Comparison of ENCODE assay signal across 10 cellular contexts in the genomic region with DNA sequence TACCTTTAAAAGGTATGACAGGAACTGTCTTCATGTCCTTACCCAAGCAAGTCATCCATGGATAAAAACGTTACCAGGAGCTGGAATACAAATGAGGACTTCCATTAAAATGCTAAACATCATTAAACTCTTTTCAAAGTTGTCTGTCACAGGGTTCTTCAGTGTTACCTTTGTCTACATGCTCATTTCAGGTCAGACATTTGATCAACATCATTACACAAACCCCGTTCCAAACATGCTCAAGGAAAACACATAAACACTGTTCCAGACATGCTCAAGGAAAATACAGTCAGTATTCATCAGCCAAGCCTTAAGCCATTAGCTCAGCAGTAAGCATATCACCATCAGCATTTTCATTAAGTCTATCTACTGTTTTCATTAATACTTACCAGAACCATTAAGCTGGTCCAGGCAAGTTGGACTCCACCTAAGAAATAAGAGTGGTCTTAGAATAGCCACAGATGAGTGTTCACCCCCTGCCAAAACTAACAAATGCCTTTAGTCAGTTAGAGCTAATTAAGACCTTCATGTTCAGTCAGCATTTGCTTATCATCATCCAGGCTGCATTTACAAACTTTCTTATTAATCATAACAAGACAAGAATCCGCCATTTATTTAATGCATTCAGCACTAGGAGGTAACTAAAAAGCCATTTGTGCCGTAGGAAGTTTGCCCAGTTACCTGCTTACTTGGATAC. TPM values are rescaled to one million over a fixed set of nuclear protein-coding genes. Genes with fewer than 3 reads are reported as not detected.
DNase-seq lines count a peak whose midpoint lies in the region; TF ChIP-seq lines count a peak whose summit lies in the region.
"Had no signal": no experiment of that assay in that cellular context is flagged by ENCODE, and none has a peak within 500 bp of the region (broad histone marks: within the 10 kb centered on the region; RNA-seq: fewer than 3 reads in every experiment).

No MANE protein-coding gene starts in this region.

- H3K36me3 ChIP-seq in OCI-LY1 (ENCODE audit: insufficient read depth, low read length) = peaks cover 64% of the 10 kb centered on the region
- H3K36me3 ChIP-seq in ectodermal cell (ENCODE audit: control insufficient read depth, insufficient read depth, low read length) = peaks cover 32% of the 10 kb centered on the region
- peaks cover 53% of the 10 kb centered on the region for H3K36me3 ChIP-seq in neuron (ENCODE audit: insufficient read depth, low read length)

- no peaks in the 10 kb centered on the region for H3K9me2 ChIP-seq in OCI-LY1 (ENCODE audit: low read depth, low read length)

- H3K4me2 ChIP-seq in OCI-LY1 (ENCODE audit: low read length) = peak overlapping the region; percentile 89

- TF ChIP-seq CTCF in OCI-LY1 (IDR thresholded peaks at IDR 0.05; ENCODE audit: low read length) = no peak

- H3K4me3 ChIP-seq in GM08714 (ENCODE audit: low read length) (peak overlapping the region; percentile 83; the same call in 1 of the 2 replicates), OCI-LY1 (ENCODE audit: low read depth, low read length, poor library complexity, severe bottlenecking) (peak overlapping the region; percentile 90), ectodermal cell (ENCODE audit: insufficient read depth, low read depth, low read length) (peak overlapping the region; percentile 92), neuron (ENCODE audit: low read length) (peak overlapping the region; percentile 78)

- H3K27ac ChIP-seq in OCI-LY1 (ENCODE audit: low read depth, low read length, poor library complexity, severe bottlenecking) (peak overlapping the region; percentile 85), ectodermal cell (ENCODE audit: insufficient read depth, low read depth, low read length, poor library complexity, severe bottlenecking) (no peak overlapping the region)

- H3K27me3 ChIP-seq in OCI-LY1 (ENCODE audit: insufficient read depth, low read length) (no peaks in the 10 kb centered on the region), ectodermal cell (ENCODE audit: control insufficient read depth, insufficient read depth, low read length, poor library complexity, severe bottlenecking) (no peaks in the 10 kb centered on the region), neuron (ENCODE audit: insufficient read depth, low read length) (no peaks in the 10 kb centered on the region)

- peak overlapping the region; percentile 87 for H3K9ac ChIP-seq in OCI-LY1 (ENCODE audit: low read length)

- 52 to 53% methylated on average over 4 of the region's 4 CpGs for WGBS in ectodermal cell, 2 experiments

- H3K9me3 ChIP-seq in OCI-LY1 (ENCODE audit: low read length) = no peaks in the 10 kb centered on the region
- no peaks in the 10 kb centered on the region for H3K9me3 ChIP-seq in ectodermal cell (ENCODE audit: control insufficient read depth, low read length)
- no peaks in the 10 kb centered on the region for H3K9me3 ChIP-seq in neuron (ENCODE audit: low read length)

- no peak for DNase-seq in SHP77 treated with DMSO at 0.1 percent for 48 hours (lab: John Stamatoyannopoulos, UW)
- no peak for DNase-seq in stimulated activated CD4-positive, alpha-beta T cell treated with anti-CD3 and anti-CD28 coated beads, Interleukin-1b, Interleukin-23, amount 100 ng/mL, for 48 hours
- no peak for DNase-seq in NCI-H187 treated with DMSO at 0.1 percent for 48 hours (lab: John Stamatoyannopoulos, UW)
- DNase-seq in posterior cingulate gyrus = no peak
- DNase-seq: islet precursor cell, T1000 had no signal

- H3K79me2 ChIP-seq in OCI-LY1 (ENCODE audit: insufficient read depth, low read length) = peaks cover 21% of the 10 kb centered on the region

- H2AFZ ChIP-seq in OCI-LY1 (ENCODE audit: low read length) (no peak overlapping the region), neuron (ENCODE audit: low read depth, low read length) (no peak overlapping the region)

- no peaks in the 10 kb centered on the region for H4K20me1 ChIP-seq in OCI-LY1 (ENCODE audit: insufficient read depth, low read length)

- peaks cover 44% of the 10 kb centered on the region; the same call in 1 of the 2 replicates for H3F3A ChIP-seq in OCI-LY1 (ENCODE audit: insufficient read depth, low read length)

- peaks cover 58% of the 10 kb centered on the region for H3K4me1 ChIP-seq in OCI-LY1 (ENCODE audit: insufficient read depth, low read length, severe bottlenecking)
- peaks cover 12% of the 10 kb centered on the region for H3K4me1 ChIP-seq in ectodermal cell (ENCODE audit: control insufficient read depth, insufficient read depth, low read length)
- peaks cover 34% of the 10 kb centered on the region for H3K4me1 ChIP-seq in neuron (ENCODE audit: insufficient read depth, low read length)

- intact Hi-C loops in posterior cingulate gyrus (cut with DNase I) = loop anchor here (2.0 to 5.0 kb wide), 2 partner anchors 41 to 157 kb away; a partner anchor contains a TSS

RNA-seq across cellular contexts. Expression of a gene that starts 2.2 kb away (rescaled TPM):
- 586 TPM for polyA plus RNA-seq in ectodermal cell (2013, experiment 1 of 4)
- polyA plus RNA-seq in ectodermal cell (2013, experiment 2 of 4) = 627 TPM
- polyA plus RNA-seq in ectodermal cell (2013, experiment 3 of 4) = 622 TPM
- 679 TPM for polyA plus RNA-seq in ectodermal cell (2013, experiment 4 of 4)

RNA-seq across cellular contexts. Expression of a gene that starts 2.6 kb away (rescaled TPM):
- 7.9 TPM for polyA plus RNA-seq in ectodermal cell (2013, experiment 1 of 4)
- polyA plus RNA-seq in ectodermal cell (2013, experiment 2 of 4) = 9.0 TPM
- polyA plus RNA-seq in ectodermal cell (2013, experiment 3 of 4) = 4.8 TPM
- 5.8 TPM for polyA plus RNA-seq in ectodermal cell (2013, experiment 4 of 4)

RNA-seq across cellular contexts. Expression of a gene that starts 40.9 kb away (rescaled TPM):
- 21.2 TPM for polyA plus RNA-seq in ectodermal cell (2013, experiment 1 of 4)
- 26.0 TPM for polyA plus RNA-seq in ectodermal cell (2013, experiment 2 of 4)
- 15.1 TPM for polyA plus RNA-seq in ectodermal cell (2013, experiment 3 of 4)
- 17.7 TPM for polyA plus RNA-seq in ectodermal cell (2013, experiment 4 of 4)

RNA-seq across cellular contexts. Expression of a gene that starts 41.1 kb away (rescaled TPM):
- polyA plus RNA-seq in ectodermal cell (2013, experiment 1 of 4) = 29.8 TPM
- 32.9 TPM for polyA plus RNA-seq in ectodermal cell (2013, experiment 2 of 4)
- polyA plus RNA-seq in ectodermal cell (2013, experiment 3 of 4) = 23.6 TPM
- polyA plus RNA-seq in ectodermal cell (2013, experiment 4 of 4) = 26.3 TPM

RNA-seq across cellular contexts. Expression of a gene that starts 51.5 kb away (rescaled TPM):
- not detected for polyA plus RNA-seq in ectodermal cell (2013, experiment 1 of 4)
- not detected for polyA plus RNA-seq in ectodermal cell (2013, experiment 2 of 4)
- not detected for polyA plus RNA-seq in ectodermal cell (2013, experiment 3 of 4)
- not detected for polyA plus RNA-seq in ectodermal cell (2013, experiment 4 of 4)
